ENCODE assay signal across 12 cellular contexts in the genomic region with DNA sequence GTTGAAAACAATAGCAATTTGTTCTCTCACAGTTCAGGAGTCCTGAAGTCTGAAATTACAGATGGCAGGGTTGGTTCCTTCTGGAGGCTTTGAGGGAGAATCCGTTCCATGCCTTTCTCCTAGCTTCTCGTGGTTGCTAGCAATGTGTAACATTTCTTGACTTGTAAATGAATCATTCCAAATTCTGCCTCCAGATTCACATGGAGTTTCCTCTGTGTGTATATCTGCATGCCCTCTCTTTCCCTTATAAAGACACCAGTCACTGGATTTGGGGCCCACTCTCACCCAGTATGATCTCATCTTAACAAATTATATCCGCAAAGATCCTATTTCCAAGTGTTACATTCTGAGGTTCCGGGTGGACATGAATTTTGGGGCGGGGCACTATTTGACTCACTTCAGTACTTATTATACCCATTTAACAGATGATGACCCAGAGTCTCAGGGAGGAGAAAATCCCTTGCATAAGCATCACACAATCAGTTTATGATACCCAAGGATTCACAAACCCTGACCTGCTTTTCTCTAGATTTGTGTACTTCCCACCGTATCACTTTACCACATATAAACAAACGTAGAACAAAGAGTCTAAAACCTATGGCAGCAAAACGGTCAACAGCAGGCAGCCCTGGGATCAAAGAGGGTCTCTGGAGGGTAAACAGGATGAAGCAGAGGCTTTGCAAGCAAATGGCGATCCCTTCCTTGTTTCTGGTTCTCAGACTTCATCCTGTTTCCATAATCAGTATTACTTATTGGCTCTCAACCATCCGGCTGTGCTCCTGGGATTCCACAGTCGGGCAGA.
DNase-seq lines count a peak whose midpoint lies in the region; TF ChIP-seq lines count a peak whose summit lies in the region.
"Had no signal": no experiment of that assay in that cellular context is flagged by ENCODE, and none has a peak within 500 bp of the region (broad histone marks: within the 10 kb centered on the region; RNA-seq: fewer than 3 reads in every experiment).

No MANE protein-coding gene starts in this region.

- H3K9ac ChIP-seq in iPS-20b (ENCODE audit: low read depth, low read length) = peak overlapping the region; percentile 14; the same call in 1 of the 2 replicates
- H3K9ac ChIP-seq in skeletal muscle tissue (ENCODE audit: low read depth in 1 of 3, low read length in 3 of 3) = no peak overlapping the region

- TF ChIP-seq CTCF in WERI-Rb-1 (IDR thresholded peaks at IDR 0.05; ENCODE audit: low read depth, low read length) = no peak

- H3K36me3 ChIP-seq in WERI-Rb-1 = no peaks in the 10 kb centered on the region
- no peaks in the 10 kb centered on the region for H3K36me3 ChIP-seq in iPS-20b (ENCODE audit: insufficient read depth, low read depth, low read length)
- no peaks in the 10 kb centered on the region for H3K36me3 ChIP-seq in skeletal muscle tissue (ENCODE audit: control insufficient read depth in 3 of 3, insufficient read depth in 3 of 3, low read length in 3 of 3)
- H3K36me3 ChIP-seq: sigmoid colon had no signal

- H3K27ac ChIP-seq in WERI-Rb-1 (peak overlapping the region; percentile 59), iPS-20b (ENCODE audit: low read length) (peak overlapping the region; percentile 83), skeletal muscle tissue (ENCODE audit: low read depth, low read length) (no peak overlapping the region), substantia nigra (ENCODE audit: low read depth, low read length, poor library complexity, severe bottlenecking) (no peak overlapping the region)

- H3K4me1 ChIP-seq in iPS-20b (ENCODE audit: insufficient read depth, low read length) (peaks cover 49% of the 10 kb centered on the region), skeletal muscle tissue (ENCODE audit: control insufficient read depth in 3 of 3, insufficient read depth in 3 of 3, low read length in 3 of 3) (peaks cover 20 to 32% (median 27%) of the 10 kb centered on the region in 3 donors)

- H3K27me3 ChIP-seq in WERI-Rb-1 (ENCODE audit: insufficient read depth, low read depth, severe bottlenecking) (no peaks in the 10 kb centered on the region), iPS-20b (ENCODE audit: insufficient read depth, low read length) (no peaks in the 10 kb centered on the region), skeletal muscle tissue (ENCODE audit: control insufficient read depth in 3 of 3, insufficient read depth in 3 of 3, low read length in 3 of 3) (no peaks in the 10 kb centered on the region)
- H3K27me3 ChIP-seq: sigmoid colon had no signal

- DNase-seq in HCEC 1CT (peak; percentile 80), WERI-Rb-1 (no peak), medulla oblongata (ENCODE audit: extremely low spot score) (no peak), substantia nigra (lab: John Stamatoyannopoulos, UW) (no peak), HuH-7.5 (ENCODE audit: low spot score) (no peak)
- DNase-seq: activated naive CD4-positive, alpha-beta T cell treated with anti-CD3 and anti-CD28 coated beads, Interleukin-2, amount 50 U/mL, for 16 hours; erythroblast; NCI-H1417; sigmoid colon had no signal

- H3K4me3 ChIP-seq in WERI-Rb-1 (ENCODE audit: low read depth, low read length) (0 out of 2 replicates have a peak overlapping the region, but pooled peaks have one; percentile 4), iPS-20b (ENCODE audit: low read length) (peak overlapping the region; percentile 19; the same call in 1 of the 2 replicates), skeletal muscle tissue (ENCODE audit: low read length in 3 of 3) (peak overlapping the region in 2 of 3 donors; percentile 16 to 22)
- H3K4me3 ChIP-seq: K562, sigmoid colon had no signal

- H3K9me3 ChIP-seq in WERI-Rb-1 (ENCODE audit: severe bottlenecking) (no peaks in the 10 kb centered on the region), iPS-20b (ENCODE audit: insufficient read depth, low read depth, low read length) (no peaks in the 10 kb centered on the region), skeletal muscle tissue (ENCODE audit: control insufficient read depth in 3 of 3, low read length in 3 of 3) (no peaks in the 10 kb centered on the region)
- H3K9me3 ChIP-seq: sigmoid colon had no signal

Comparison
In these comparisons a context has a peak if more than half of its experiments do, and no peak if none do; other contexts are left out.
1. H3K27ac ChIP-seq: peak in WERI-Rb-1 (single experiment) and iPS-20b (single experiment); none in skeletal muscle tissue (single experiment) and substantia nigra (single experiment).
2. Peak in every context shown above with its lines, with median percentiles within 50 percentile points of each other: H3K4me3 ChIP-seq.